8 cellular contexts compared by ENCODE assay signal in the genomic region with DNA sequence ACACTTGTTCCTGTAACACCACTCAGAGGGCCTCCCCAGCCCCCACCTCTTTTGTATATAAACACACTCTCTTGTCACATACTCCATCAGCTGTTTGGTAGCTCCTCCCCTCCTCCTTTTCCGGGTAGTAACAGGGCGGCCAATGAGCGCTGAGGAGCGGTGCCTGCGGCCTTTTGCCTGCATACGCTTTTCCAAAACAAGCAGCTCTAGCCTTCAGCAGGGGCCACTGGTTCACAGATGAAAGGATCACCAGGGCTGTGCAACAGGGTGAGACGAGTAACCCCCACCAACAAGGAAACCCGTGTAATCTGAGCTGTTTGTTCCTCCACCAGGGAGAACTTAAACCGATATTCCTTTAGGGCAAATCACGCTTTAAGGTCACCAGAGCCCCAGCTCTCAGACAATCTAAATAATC. TPM values are rescaled to one million over a fixed set of nuclear protein-coding genes. Genes with fewer than 3 reads are reported as not detected.
A peak's percentile ranks its signal among the peaks of the same experiment; 100 is the strongest.
DNase-seq lines count a peak whose midpoint lies in the region; ATAC-seq and TF ChIP-seq lines count a peak whose summit lies in the region.

No MANE protein-coding gene starts in this region.

- ATAC-seq in GM18861 (IDR thresholded peaks at IDR 0.05; ENCODE audit: unreplicated experiment) = peak; percentile 52
- peak; percentile 46 for ATAC-seq in HG03103 (IDR thresholded peaks at IDR 0.05; ENCODE audit: low read depth, unreplicated experiment)

- CTCF ChIA-PET in A673 (lab: Charles Lee) = no interaction called here

- POLR2A ChIA-PET in A673 (lab: Charles Lee; ENCODE audit: low non-redundant PET) = no interaction called here

- TF ChIP-seq RAD21 in liver (IDR thresholded peaks at IDR 0.05) = peak; percentile 39 to 54

- H3K4me1 ChIP-seq in A673 (ENCODE audit: insufficient read depth, low read length, poor library complexity, severe bottlenecking) = peaks cover 16% of the 10 kb centered on the region
- H3K4me1 ChIP-seq in liver (ENCODE audit: control insufficient read depth in 4 of 4, insufficient read depth in 4 of 4, low read length in 3 of 4) = peaks cover 9 to 43% (median 36%) of the 10 kb centered on the region in 4 donors

- no peaks in the 10 kb centered on the region for H3K36me3 ChIP-seq in A673 (ENCODE audit: insufficient read depth, low read length, poor library complexity, severe bottlenecking)
- no peaks in the 10 kb centered on the region for H3K36me3 ChIP-seq in liver (ENCODE audit: control insufficient read depth in 4 of 4, insufficient read depth in 3 of 4, low read depth in 1 of 4, low read length in 3 of 4)

- WGBS in liver = under 1% methylated on average over 10 of the region's 10 CpGs

- no TSS peak for BruUV-seq in A673 (replicated peaks; lab: Mats Ljungman, UMichigan)

- DNase-seq in A673 (ENCODE audit: low spot score) = peak; percentile 92
- DNase-seq in NCI-H345 (lab: John Stamatoyannopoulos, UW) = peak; percentile 92
- peak; percentile 80 for DNase-seq in activated CD4-positive, alpha-beta T cell treated with anti-CD3 and anti-CD28 coated beads, Interleukin-2, amount 50 U/mL, for 1 hour
- DNase-seq in dorsolateral prefrontal cortex = peak; percentile 75 to 93 (median 90)
- DNase-seq in stimulated activated CD4-positive, alpha-beta T cell treated with anti-CD3 and anti-CD28 coated beads, Interleukin-4, amount 100 ng/mL, for 1 hour = peak; percentile 62

- intact Hi-C loops in A673 (cut with micrococcal nuclease; ENCODE audit: unreplicated experiment) = no loop called here
- intact Hi-C loops in dorsolateral prefrontal cortex (cut with DNase I) = loop anchor here in 1 of 2 donors (2.0 kb wide), 2 partner anchors 22 to 118 kb away; no protein-coding TSS in a partner anchor

- no peak for TF ChIP-seq CTCF in A673 (conservative IDR thresholded peaks at IDR 0.05; ENCODE audit: low read depth, low read length)
- peak in 9 of 56 donors; percentile 15 to 34 (median 20) for TF ChIP-seq CTCF in dorsolateral prefrontal cortex (IDR thresholded peaks at IDR 0.05 in 54 of 56, conservative IDR thresholded peaks at IDR 0.05 in 2 of 56; ENCODE audit: low read depth in 1 of 56, partially characterized antibody in 56 of 56)
- TF ChIP-seq CTCF in liver (IDR thresholded peaks at IDR 0.05; ENCODE audit: low read depth, low read length, missing input control) = no peak

- H3K27ac ChIP-seq in A673 (ENCODE audit: low read depth, low read length, poor library complexity, severe bottlenecking) (peak overlapping the region; percentile 88), dorsolateral prefrontal cortex (peak overlapping the region; percentile 72 to 98 (median 94)), liver (ENCODE audit: low read depth in 1 of 2, low read length in 2 of 2) (peak overlapping the region; percentile 89 to 98)

- H3K4me3 ChIP-seq in A673 (ENCODE audit: low read depth, low read length, poor library complexity, severe bottlenecking) = peak overlapping the region; percentile 85
- H3K4me3 ChIP-seq in dorsolateral prefrontal cortex = peak overlapping the region; percentile 65 to 99 (median 91)
- H3K4me3 ChIP-seq in liver (ENCODE audit: low read depth in 1 of 3, low read length in 3 of 3) = peak overlapping the region; percentile 35 to 55 (median 39)

- H3K27me3 ChIP-seq in A673 (replicated peaks; ENCODE audit: insufficient read depth, low read depth, low read length, poor library complexity) = no peaks in the 10 kb centered on the region
- no peaks in the 10 kb centered on the region for H3K27me3 ChIP-seq in dorsolateral prefrontal cortex
- H3K27me3 ChIP-seq in liver (ENCODE audit: control insufficient read depth in 4 of 4, insufficient read depth in 4 of 4, low read length in 3 of 4) = no peaks in the 10 kb centered on the region

- H3K9ac ChIP-seq in liver (ENCODE audit: low read depth in 1 of 2, low read length in 2 of 2) = peak overlapping the region; percentile 90 to 92

- H3K9me3 ChIP-seq in A673 (ENCODE audit: low read depth, low read length, poor library complexity, severe bottlenecking) (no peaks in the 10 kb centered on the region), liver (ENCODE audit: control insufficient read depth in 4 of 4, low read length in 3 of 4) (no peaks in the 10 kb centered on the region)

TF ChIP-seq in liver, 16 proteins besides CTCF, POLR2A, EP300 and RAD21:
- TF ChIP-seq FOXA2 (IDR thresholded peaks at IDR 0.05) (peak; percentile 22), TAF1 (conservative IDR thresholded peaks at IDR 0.05) (peak; percentile 88), YY1 (IDR thresholded peaks at IDR 0.05) (no peak), HNF4A (conservative IDR thresholded peaks at IDR 0.05) (peak; percentile 58 to 66), EGR1 (IDR thresholded peaks at IDR 0.05; ENCODE audit: low read depth in 2 of 2) (peak in 1 of 2 donors; percentile 49), HNF4G (IDR thresholded peaks at IDR 0.05) (no peak), RXRA (IDR thresholded peaks at IDR 0.05) (peak; percentile 88 to 89), FOXA1 (IDR thresholded peaks at IDR 0.05) (no peak), GABPA (IDR thresholded peaks at IDR 0.05 in 1 of 2, conservative IDR thresholded peaks at IDR 0.05 in 1 of 2) (peak in 1 of 2 donors; percentile 24), JUND (IDR thresholded peaks at IDR 0.05) (peak; percentile 11 to 37), SP1 (IDR thresholded peaks at IDR 0.05) (peak; percentile 93), ZBTB33 (IDR thresholded peaks at IDR 0.05) (peak; percentile 52), NR2F2 (IDR thresholded peaks at IDR 0.05) (peak; percentile 61)
- TF ChIP-seq, protein P1, sequence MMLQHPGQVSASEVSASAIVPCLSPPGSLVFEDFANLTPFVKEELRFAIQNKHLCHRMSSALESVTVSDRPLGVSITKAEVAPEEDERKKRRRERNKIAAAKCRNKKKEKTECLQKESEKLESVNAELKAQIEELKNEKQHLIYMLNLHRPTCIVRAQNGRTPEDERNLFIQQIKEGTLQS (IDR thresholded peaks at IDR 0.05) = no peak
- TF ChIP-seq, protein P2, sequence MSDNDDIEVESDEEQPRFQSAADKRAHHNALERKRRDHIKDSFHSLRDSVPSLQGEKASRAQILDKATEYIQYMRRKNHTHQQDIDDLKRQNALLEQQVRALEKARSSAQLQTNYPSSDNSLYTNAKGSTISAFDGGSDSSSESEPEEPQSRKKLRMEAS (IDR thresholded peaks at IDR 0.05) = no peak
- TF ChIP-seq, protein P3, sequence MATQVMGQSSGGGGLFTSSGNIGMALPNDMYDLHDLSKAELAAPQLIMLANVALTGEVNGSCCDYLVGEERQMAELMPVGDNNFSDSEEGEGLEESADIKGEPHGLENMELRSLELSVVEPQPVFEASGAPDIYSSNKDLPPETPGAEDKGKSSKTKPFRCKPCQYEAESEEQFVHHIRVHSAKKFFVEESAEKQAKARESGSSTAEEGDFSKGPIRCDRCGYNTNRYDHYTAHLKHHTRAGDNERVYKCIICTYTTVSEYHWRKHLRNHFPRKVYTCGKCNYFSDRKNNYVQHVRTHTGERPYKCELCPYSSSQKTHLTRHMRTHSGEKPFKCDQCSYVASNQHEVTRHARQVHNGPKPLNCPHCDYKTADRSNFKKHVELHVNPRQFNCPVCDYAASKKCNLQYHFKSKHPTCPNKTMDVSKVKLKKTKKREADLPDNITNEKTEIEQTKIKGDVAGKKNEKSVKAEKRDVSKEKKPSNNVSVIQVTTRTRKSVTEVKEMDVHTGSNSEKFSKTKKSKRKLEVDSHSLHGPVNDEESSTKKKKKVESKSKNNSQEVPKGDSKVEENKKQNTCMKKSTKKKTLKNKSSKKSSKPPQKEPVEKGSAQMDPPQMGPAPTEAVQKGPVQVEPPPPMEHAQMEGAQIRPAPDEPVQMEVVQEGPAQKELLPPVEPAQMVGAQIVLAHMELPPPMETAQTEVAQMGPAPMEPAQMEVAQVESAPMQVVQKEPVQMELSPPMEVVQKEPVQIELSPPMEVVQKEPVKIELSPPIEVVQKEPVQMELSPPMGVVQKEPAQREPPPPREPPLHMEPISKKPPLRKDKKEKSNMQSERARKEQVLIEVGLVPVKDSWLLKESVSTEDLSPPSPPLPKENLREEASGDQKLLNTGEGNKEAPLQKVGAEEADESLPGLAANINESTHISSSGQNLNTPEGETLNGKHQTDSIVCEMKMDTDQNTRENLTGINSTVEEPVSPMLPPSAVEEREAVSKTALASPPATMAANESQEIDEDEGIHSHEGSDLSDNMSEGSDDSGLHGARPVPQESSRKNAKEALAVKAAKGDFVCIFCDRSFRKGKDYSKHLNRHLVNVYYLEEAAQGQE (IDR thresholded peaks at IDR 0.05) = peak; percentile 80

RNA-seq across cellular contexts. Expression of gene UBE2H, which starts 3.9 kb away (rescaled TPM):
- total RNA-seq in A673 (2021) = 28.8 and 35.2 TPM in 2 replicates
- 100 to 1,000 TPM in 14 of 120 experiments, 10 to 100 TPM in 106; 66.1 to 118 (median 87.6) TPM for total RNA-seq in dorsolateral prefrontal cortex
- total RNA-seq in liver = 10 to 100 TPM; 35.1 to 84.2 TPM
- polyA plus RNA-seq in liver = 10 to 100 TPM; 11.9 to 12.3 TPM

Comparison
In these comparisons a context has a peak if more than half of its experiments do, and no peak if none do; other contexts are left out.
1. Peak in every context shown above with its lines: DNase-seq, ATAC-seq, H3K4me3 ChIP-seq and H3K27ac ChIP-seq.
2. H3K4me3 ChIP-seq: peak in every context shown above with its lines; median percentile 91 in dorsolateral prefrontal cortex; 85 in A673; 39 in liver.